11 cellular contexts compared by ENCODE assay signal in the genomic region with DNA sequence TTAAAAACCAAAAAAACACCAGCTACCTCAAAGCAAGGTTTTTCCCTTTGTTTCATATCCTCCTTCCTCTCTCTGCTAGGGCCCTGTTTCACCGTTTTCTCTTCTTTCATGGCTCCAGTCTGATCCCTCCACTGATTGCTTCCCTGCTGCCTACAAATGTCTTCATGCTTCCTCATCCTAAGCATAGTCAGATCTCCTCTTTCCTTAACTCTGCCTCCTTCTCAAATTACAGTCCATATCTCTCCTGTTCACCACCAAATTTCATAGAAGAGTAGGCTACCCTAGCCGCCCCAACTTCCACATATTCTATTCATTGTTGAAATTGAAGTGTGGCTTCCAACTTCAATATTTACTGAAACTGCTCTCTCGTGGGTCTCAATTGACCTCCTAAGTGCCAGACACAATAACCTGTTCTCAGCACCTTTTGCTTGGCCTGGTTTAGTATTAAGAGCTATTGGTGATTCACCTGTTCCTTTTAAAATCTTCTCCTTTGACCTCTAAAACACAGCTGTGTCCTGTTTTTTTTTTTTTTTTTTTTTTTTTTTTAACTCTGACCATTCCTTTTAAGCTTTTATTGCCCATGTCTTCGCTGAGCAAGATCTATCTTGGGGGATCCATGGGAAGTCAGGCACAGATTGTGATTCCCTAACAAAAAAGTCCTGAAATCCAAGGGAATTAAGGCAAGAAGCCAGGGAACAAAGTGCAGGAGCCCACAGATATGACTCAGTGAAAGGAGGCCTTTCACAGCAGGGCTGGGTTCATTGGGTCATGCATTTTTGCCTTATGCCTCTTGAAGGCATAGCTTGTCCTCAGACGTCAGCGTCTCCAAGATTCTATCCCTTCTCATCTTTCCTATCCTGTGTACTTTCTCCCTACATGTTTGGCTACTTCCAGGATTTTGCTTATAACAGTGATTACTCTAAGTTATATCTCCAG.
A peak's percentile ranks its signal among the peaks of the same experiment; 100 is the strongest.
DNase-seq lines count a peak whose midpoint lies in the region; ATAC-seq, FAIRE-seq and TF ChIP-seq lines count a peak whose summit lies in the region.
"Had no signal": no experiment of that assay in that cellular context is flagged by ENCODE, and none has a peak within 500 bp of the region (broad histone marks: within the 10 kb centered on the region; RNA-seq: fewer than 3 reads in every experiment).

No MANE protein-coding gene starts in this region.

- TF ChIP-seq CTCF in K562 (IDR thresholded peaks at IDR 0.05 in 2 of 3, conservative IDR thresholded peaks at IDR 0.05 in 1 of 3; ENCODE audit: insufficient read depth in 2 of 3, low read depth in 1 of 3, low read length in 3 of 3) = no peak
- no peak for TF ChIP-seq CTCF in left lung (IDR thresholded peaks at IDR 0.05)
- no peak for TF ChIP-seq CTCF in CD14-positive monocyte (IDR thresholded peaks at IDR 0.05)

- H3K4me1 Mint-ChIP-seq in CD14-positive monocyte = no peaks in the 10 kb centered on the region

- peak; percentile 43 for DNase-seq in ACHN
- DNase-seq in HT1080 (ENCODE audit: low read depth) = peak; percentile 45
- no peak for DNase-seq in K562 (ENCODE audit: extremely low read depth in 1 of 4, low spot score in 3 of 4)
- DNase-seq in left lung = no peak
- no peak for DNase-seq in CD14-positive monocyte (ENCODE audit: low spot score)
- DNase-seq in SK-N-DZ (ENCODE audit: low spot score) = no peak
- DNase-seq in retina = no peak
- DNase-seq in occipital lobe (lab: John Stamatoyannopoulos, UW) = no peak
- DNase-seq: H7, heart right ventricle had no signal

- H3K27ac Mint-ChIP-seq in CD14-positive monocyte = no peak overlapping the region

- H3K9me3 ChIP-seq in K562 (replicated peaks; ENCODE audit: control insufficient read depth, insufficient read depth, low read depth, low read length) = no peaks in the 10 kb centered on the region
- H3K9me3 ChIP-seq in left lung = no peaks in the 10 kb centered on the region
- H3K9me3 ChIP-seq: heart right ventricle had no signal

- in situ Hi-C loops in ACHN (cut with HindIII; ENCODE audit: low pct_ligation_motif_present, low pct_unique_long_range_greater_than_20kb, low sequenced_read_pairs) (no loop called here), K562 (cut with MboI) (no loop called here)

- H3K9ac ChIP-seq in K562 (ENCODE audit: insufficient read depth in 1 of 2, low read depth in 2 of 2, low read length in 2 of 2) = no peak overlapping the region
- H3K9ac ChIP-seq: BLaER1 treated with 17β-estradiol and CSF1 and Interleukin-3, amounts not matched to agents 10 nM and 100 nM had no signal

- intact Hi-C loops in K562 (cut with micrococcal nuclease) = no loop called here
- intact Hi-C loops in left lung (cut with DNase I) = no loop called here
- intact Hi-C loops in CD14-positive monocyte (cut with micrococcal nuclease) = no loop called here

- H3K36me3 Mint-ChIP-seq in CD14-positive monocyte = no peaks in the 10 kb centered on the region

- H3K27me3 Mint-ChIP-seq in CD14-positive monocyte (ENCODE audit: low read depth in 3 of 3) = peaks cover 0 to 5% (median 2%) of the 10 kb centered on the region in 3 donors

- ATAC-seq in K562 (peak; percentile 40; the same call in 1 of the 3 replicates), left lung (peak; percentile 62)

- TF ChIP-seq EP300 in K562 (IDR thresholded peaks at IDR 0.05; ENCODE audit: low read length) = no peak

- POLR2A ChIA-PET in K562 (lab: Yijun Ruan, JAX) = interaction anchor here (1.0 kb wide), 1 partner anchor 10 kb away, joined by 4 read pairs; no protein-coding TSS in a partner anchor

- no TSS peak for BruUV-seq in K562 (replicated peaks; lab: Mats Ljungman, UMichigan)

- H3K4me3 ChIP-seq in K562 = no peak overlapping the region
- no peak overlapping the region for H3K4me3 ChIP-seq in left lung
- H3K4me3 ChIP-seq: BLaER1 treated with 17β-estradiol and CSF1 and Interleukin-3, amounts not matched to agents 10 nM and 100 nM; heart right ventricle had no signal

- no peak for TF ChIP-seq RAD21 in K562 (CRISPR knock-in tag; conservative IDR thresholded peaks at IDR 0.05 in 1 of 2, IDR thresholded peaks at IDR 0.05 in 1 of 2)

- H3K79me2 ChIP-seq in K562 (ENCODE audit: control insufficient read depth, insufficient read depth, low read length) = no peaks in the 10 kb centered on the region

- H2AFZ ChIP-seq in K562 (ENCODE audit: low read depth, low read length) = no peak overlapping the region

- no peak for TF ChIP-seq POLR2A in K562 (conservative IDR thresholded peaks at IDR 0.05)

- H3K4me1 ChIP-seq in K562 (replicated peaks in 1 of 2; ENCODE audit: control insufficient read depth in 2 of 2, insufficient read depth in 2 of 2, low read length in 2 of 2) (no peaks in the 10 kb centered on the region), left lung (no peaks in the 10 kb centered on the region)
- H3K4me1 ChIP-seq: BLaER1 treated with 17β-estradiol and CSF1 and Interleukin-3, amounts not matched to agents 10 nM and 100 nM had no signal

- no peaks in the 10 kb centered on the region for H4K20me1 ChIP-seq in K562 (replicated peaks; ENCODE audit: control insufficient read depth, insufficient read depth, low read length)
- H4K20me1 ChIP-seq: BLaER1 treated with 17β-estradiol and CSF1 and Interleukin-3, amounts not matched to agents 10 nM and 100 nM had no signal

- H3K36me3 ChIP-seq in K562 (ENCODE audit: control insufficient read depth, insufficient read depth, low read length) (no peaks in the 10 kb centered on the region), left lung (no peaks in the 10 kb centered on the region)
- H3K36me3 ChIP-seq: BLaER1 treated with 17β-estradiol and CSF1 and Interleukin-3, amounts not matched to agents 10 nM and 100 nM had no signal

- peaks cover 1 to 16% (median 4%) of the 10 kb centered on the region in 7 donors for H3K9me3 Mint-ChIP-seq in CD14-positive monocyte

- no peak for FAIRE-seq in K562 (lab: Jason Lieb, UNC)

- peaks cover 12 to 17% of the 10 kb centered on the region in 2 experiments; a peak in 4 of 5 replicates for H3K27me3 ChIP-seq in K562 (ENCODE audit: control insufficient read depth in 2 of 2, insufficient read depth in 2 of 2, low read length in 2 of 2)
- no peaks in the 10 kb centered on the region for H3K27me3 ChIP-seq in left lung
- H3K27me3 ChIP-seq: BLaER1 treated with 17β-estradiol and CSF1 and Interleukin-3, amounts not matched to agents 10 nM and 100 nM; heart right ventricle had no signal

- H3K4me2 ChIP-seq in K562 (ENCODE audit: insufficient read depth, low read length) = no peak overlapping the region
- H3K4me2 ChIP-seq: BLaER1 treated with 17β-estradiol and CSF1 and Interleukin-3, amounts not matched to agents 10 nM and 100 nM had no signal

- H3K4me3 Mint-ChIP-seq in CD14-positive monocyte = no peak overlapping the region

- CTCF ChIA-PET in K562 (lab: Yijun Ruan, JAX; ENCODE audit: low intra/inter-chr PET ratio) = no interaction called here

- no peaks in the 10 kb centered on the region for H3K9me1 ChIP-seq in K562 (ENCODE audit: control insufficient read depth, insufficient read depth, low read length)

- H3K27ac ChIP-seq in K562 (ENCODE audit: extremely low read depth, low read depth, low read length) (no peak overlapping the region), left lung (no peak overlapping the region)
- H3K27ac ChIP-seq: BLaER1 treated with 17β-estradiol and CSF1 and Interleukin-3, amounts not matched to agents 10 nM and 100 nM; heart right ventricle had no signal

- WGBS in K562 (ENCODE audit: insufficient coverage, low coverage, missing lambda C conversion rate) = 1% methylated on average over 6 of the region's 6 CpGs

TF ChIP-seq in K562, 482 proteins besides CTCF, POLR2A, EP300 and RAD21:
- TF ChIP-seq, protein P1, sequence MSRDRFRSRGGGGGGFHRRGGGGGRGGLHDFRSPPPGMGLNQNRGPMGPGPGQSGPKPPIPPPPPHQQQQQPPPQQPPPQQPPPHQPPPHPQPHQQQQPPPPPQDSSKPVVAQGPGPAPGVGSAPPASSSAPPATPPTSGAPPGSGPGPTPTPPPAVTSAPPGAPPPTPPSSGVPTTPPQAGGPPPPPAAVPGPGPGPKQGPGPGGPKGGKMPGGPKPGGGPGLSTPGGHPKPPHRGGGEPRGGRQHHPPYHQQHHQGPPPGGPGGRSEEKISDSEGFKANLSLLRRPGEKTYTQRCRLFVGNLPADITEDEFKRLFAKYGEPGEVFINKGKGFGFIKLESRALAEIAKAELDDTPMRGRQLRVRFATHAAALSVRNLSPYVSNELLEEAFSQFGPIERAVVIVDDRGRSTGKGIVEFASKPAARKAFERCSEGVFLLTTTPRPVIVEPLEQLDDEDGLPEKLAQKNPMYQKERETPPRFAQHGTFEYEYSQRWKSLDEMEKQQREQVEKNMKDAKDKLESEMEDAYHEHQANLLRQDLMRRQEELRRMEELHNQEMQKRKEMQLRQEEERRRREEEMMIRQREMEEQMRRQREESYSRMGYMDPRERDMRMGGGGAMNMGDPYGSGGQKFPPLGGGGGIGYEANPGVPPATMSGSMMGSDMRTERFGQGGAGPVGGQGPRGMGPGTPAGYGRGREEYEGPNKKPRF (IDR thresholded peaks at IDR 0.05; ENCODE audit: low read depth, low read length) = no peak
- TF ChIP-seq BRD4 (IDR thresholded peaks at IDR 0.05) = no peak
- TF ChIP-seq DMBX1 (CRISPR knock-in tag; IDR thresholded peaks at IDR 0.05; ENCODE audit: borderline replicate concordance) = no peak

Comparison
In these comparisons a context has a peak if more than half of its experiments do, and no peak if none do; other contexts are left out.
1. DNase-seq: peak in ACHN (single experiment) and HT1080 (single experiment); none in K562 (0 of 4), left lung (0 of 2), CD14-positive monocyte (single experiment), SK-N-DZ (single experiment), retina (single experiment) and occipital lobe (single experiment).